ENCODE assay signal across 8 cellular contexts in the genomic region with DNA sequence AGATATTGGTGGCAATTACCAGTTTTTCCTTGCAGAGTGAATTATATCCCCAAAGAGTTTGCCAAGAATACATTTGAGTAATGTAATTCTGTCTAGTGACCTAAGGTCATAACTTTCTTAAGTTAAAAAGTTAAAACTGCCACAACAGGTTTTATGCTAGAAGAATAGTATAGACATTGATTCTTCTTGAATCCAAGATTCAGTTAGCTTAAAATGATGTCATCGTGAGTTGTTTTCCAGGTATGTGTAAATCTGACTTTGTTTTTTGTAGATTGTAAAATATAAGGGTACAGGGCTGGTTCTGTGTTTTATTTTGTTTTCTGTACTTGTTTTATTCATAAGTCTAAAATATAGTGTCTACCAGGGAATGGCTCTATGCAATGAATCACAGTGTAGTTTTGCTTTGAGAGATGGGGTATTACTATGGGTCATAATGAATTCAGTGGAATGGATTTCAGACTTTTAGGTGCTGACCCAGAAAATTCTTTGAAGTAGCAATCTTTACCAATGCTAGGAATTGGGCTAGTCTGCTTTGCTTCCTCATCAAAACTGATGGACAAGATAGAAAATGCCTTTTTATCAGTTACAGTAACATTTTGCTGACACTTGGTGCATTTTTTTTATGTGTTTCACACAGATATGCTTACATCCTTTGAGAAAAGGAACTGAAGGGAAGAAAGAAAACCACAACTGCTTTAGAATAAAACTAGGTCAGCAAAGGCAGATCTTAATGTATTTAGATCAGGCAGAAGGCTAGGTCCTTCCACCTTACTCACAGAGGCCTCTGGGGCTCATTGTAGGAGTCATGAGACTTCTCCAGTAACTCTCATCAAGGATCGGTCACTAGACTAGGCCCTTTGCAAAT. TPM values are rescaled to one million over a fixed set of nuclear protein-coding genes. Genes with fewer than 3 reads are reported as not detected.
A peak's percentile ranks its signal among the peaks of the same experiment; 100 is the strongest.
DNase-seq lines count a peak whose midpoint lies in the region; ATAC-seq, FAIRE-seq and TF ChIP-seq lines count a peak whose summit lies in the region.

No MANE protein-coding gene starts in this region.

- H3K4me3 Mint-ChIP-seq in glutamatergic neuron (ENCODE audit: unreplicated experiment): no peak overlapping the region

- peaks cover 75% of the 10 kb centered on the region for H3K4me1 ChIP-seq in MM.1S (ENCODE audit: low read length)

- H3K9me2 ChIP-seq in MM.1S (replicated peaks; ENCODE audit: insufficient read depth, low read length): no peaks in the 10 kb centered on the region

- TF ChIP-seq CTCF in MM.1S (IDR thresholded peaks at IDR 0.05; ENCODE audit: low read length): peak; percentile 17; the same call in 1 of the 2 replicates
- TF ChIP-seq CTCF in glutamatergic neuron (IDR thresholded peaks at IDR 0.05; ENCODE audit: partially characterized antibody, unreplicated experiment): no peak
- no peak for TF ChIP-seq CTCF in D721Med (IDR thresholded peaks at IDR 0.05; ENCODE audit: insufficient read depth, missing control alignments)

- peak overlapping the region; percentile 58 for H3K4me2 ChIP-seq in MM.1S (ENCODE audit: low read depth, low read length)

- H3K4me3 ChIP-seq in MM.1S (ENCODE audit: low read length): no peak overlapping the region

- H2AFZ ChIP-seq in MM.1S (ENCODE audit: low read length): no peak overlapping the region

- peaks cover 27% of the 10 kb centered on the region for H3F3A ChIP-seq in MM.1S (ENCODE audit: insufficient read depth, low read length)

- peaks cover 13% of the 10 kb centered on the region for H3K4me1 Mint-ChIP-seq in glutamatergic neuron (ENCODE audit: low read depth, unreplicated experiment)

- no peaks in the 10 kb centered on the region for H3K36me3 ChIP-seq in MM.1S (replicated peaks; ENCODE audit: insufficient read depth, low read length)

- H3K27me3 ChIP-seq in MM.1S (replicated peaks; ENCODE audit: insufficient read depth, low read length): no peaks in the 10 kb centered on the region

- no peaks in the 10 kb centered on the region for H4K20me1 ChIP-seq in MM.1S (ENCODE audit: insufficient read depth, low read length)

- no peak overlapping the region for H3K27ac Mint-ChIP-seq in glutamatergic neuron (ENCODE audit: unreplicated experiment)

- H3K9ac ChIP-seq in MM.1S (ENCODE audit: low read length): peak overlapping the region; percentile 28; the same call in 1 of the 2 replicates

- no peaks in the 10 kb centered on the region for H3K9me3 ChIP-seq in MM.1S (replicated peaks; ENCODE audit: insufficient read depth, low read length)

- DNase-seq in GM18507 (ENCODE audit: extremely low spot score, insufficient read length, low read depth) (no peak), MM.1S (peak; percentile 89), glutamatergic neuron (no peak), amniotic stem cell (lab: John Stamatoyannopoulos, UW) (no peak), D721Med (ENCODE audit: insufficient read length, low spot score) (no peak), DMS153 (lab: John Stamatoyannopoulos, UW) (no peak)

- H3K36me3 Mint-ChIP-seq in glutamatergic neuron (ENCODE audit: unreplicated experiment): peaks cover 7% of the 10 kb centered on the region

- H3K27ac ChIP-seq in MM.1S (ENCODE audit: low read length): peak overlapping the region; percentile 81

- ATAC-seq in GM21825 (IDR thresholded peaks at IDR 0.05; ENCODE audit: unreplicated experiment): peak; percentile 38
- peak; percentile 56 for ATAC-seq in esophagus mucosa

- H3K27me3 Mint-ChIP-seq in glutamatergic neuron (ENCODE audit: unreplicated experiment): no peaks in the 10 kb centered on the region

- FAIRE-seq in GM18507 (lab: Jason Lieb, UNC) (peak; percentile 89), D721Med (lab: Jason Lieb, UNC) (no peak)

- H3K9me3 Mint-ChIP-seq in glutamatergic neuron (ENCODE audit: unreplicated experiment): peaks cover 5% of the 10 kb centered on the region

- H3K79me2 ChIP-seq in MM.1S (ENCODE audit: low read length): peaks cover 89% of the 10 kb centered on the region

RNA-seq across cellular contexts. Expression of gene MGAT5, which starts 20.8 kb away (rescaled TPM):
- total RNA-seq in esophagus mucosa: 23.6 TPM
- total RNA-seq in glutamatergic neuron (ENCODE audit: unreplicated experiment): 58.8 TPM
